In the genomic region with DNA sequence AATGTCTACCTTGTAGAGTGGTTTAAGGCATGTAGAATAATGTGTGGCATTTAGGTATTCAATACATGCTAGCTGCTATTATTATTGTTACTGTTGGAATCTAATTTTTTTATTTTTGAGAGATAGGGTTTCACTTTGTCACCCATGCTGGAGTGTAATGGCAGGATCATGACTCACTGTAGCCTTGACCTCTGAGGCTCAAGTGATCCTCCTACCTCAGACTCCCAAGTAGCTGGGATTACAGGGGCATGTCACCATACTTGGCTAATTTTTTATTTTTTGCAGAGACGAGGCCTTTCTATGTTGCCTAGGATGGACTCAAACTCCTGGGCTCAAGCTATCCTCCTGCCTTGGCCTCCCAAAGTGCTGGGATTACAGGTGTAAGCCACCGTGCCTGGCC, we compare ENCODE assay signal across 18 cellular contexts.
DNase-seq lines count a peak whose midpoint lies in the region; ATAC-seq, FAIRE-seq and TF ChIP-seq lines count a peak whose summit lies in the region.
"Had no signal": no experiment of that assay in that cellular context is flagged by ENCODE, and none has a peak within 500 bp of the region (broad histone marks: within the 10 kb centered on the region; RNA-seq: fewer than 3 reads in every experiment).

No MANE protein-coding gene starts in this region.

- TF ChIP-seq EP300 in HepG2 (IDR thresholded peaks at IDR 0.05; ENCODE audit: low read depth in 2 of 2, low read length in 2 of 2) (no peak), HepG2 (CRISPR knock-in tag; IDR thresholded peaks at IDR 0.05; ENCODE audit: borderline replicate concordance) (no peak)

- intact Hi-C loops in HepG2 (cut with micrococcal nuclease; ENCODE audit: unreplicated experiment): no loop called here
- intact Hi-C loops in right lobe of liver (cut with DNase I): no loop called here
- intact Hi-C loops in naive thymus-derived CD4-positive, alpha-beta T cell (cut with micrococcal nuclease): loop anchor here in 1 of 2 donors (2.0 kb wide), 1 partner anchor 21 kb away; no protein-coding TSS in a partner anchor

- in situ Hi-C loops in HepG2 (cut with HindIII; ENCODE audit: extremely low pct_ligation_motif_present, low pct_unique_long_range_greater_than_20kb): no loop called here

- WGBS in HepG2 (ENCODE audit: low lambda C conversion rate): 95% methylated on average over 2 of the region's 2 CpGs
- WGBS in right lobe of liver (ENCODE audit: insufficient coverage, low coverage, low lambda C conversion rate, missing lambda C conversion rate): 100% methylated on average over 2 of the region's 2 CpGs

- H3K27ac Mint-ChIP-seq in T-helper 17 cell: peak overlapping the region; percentile 78
- H3K27ac Mint-ChIP-seq in naive thymus-derived CD4-positive, alpha-beta T cell: peak overlapping the region in 6 of 9 donors; percentile 22 to 58 (median 34)
- H3K27ac Mint-ChIP-seq in activated CD8-positive, alpha-beta memory T cell treated with anti-CD3 and anti-CD28 coated beads, Interleukin-2, amount 10 ng/mL, durations not matched to agents 7 days and 5 days: no peak overlapping the region
- H3K27ac Mint-ChIP-seq: B cell had no signal

- no peaks in the 10 kb centered on the region for H3K36me3 Mint-ChIP-seq in T-helper 17 cell (ENCODE audit: low read depth)
- peaks cover 0 to 31% (median 17%) of the 10 kb centered on the region in 5 donors for H3K36me3 Mint-ChIP-seq in naive thymus-derived CD4-positive, alpha-beta T cell
- peaks cover 14% of the 10 kb centered on the region for H3K36me3 Mint-ChIP-seq in activated CD8-positive, alpha-beta memory T cell treated with anti-CD3 and anti-CD28 coated beads, Interleukin-2, amount 10 ng/mL, durations not matched to agents 7 days and 5 days

- H3K4me1 Mint-ChIP-seq in T-helper 17 cell: peaks cover 59% of the 10 kb centered on the region
- H3K4me1 Mint-ChIP-seq in naive thymus-derived CD4-positive, alpha-beta T cell: peaks cover 42 to 93% (median 86%) of the 10 kb centered on the region in 7 donors
- H3K4me1 Mint-ChIP-seq in activated CD8-positive, alpha-beta memory T cell treated with anti-CD3 and anti-CD28 coated beads, Interleukin-2, amount 10 ng/mL, durations not matched to agents 7 days and 5 days: peaks cover 42% of the 10 kb centered on the region

- no peaks in the 10 kb centered on the region for H3K27me3 Mint-ChIP-seq in T-helper 17 cell
- no peaks in the 10 kb centered on the region for H3K27me3 Mint-ChIP-seq in naive thymus-derived CD4-positive, alpha-beta T cell
- no peaks in the 10 kb centered on the region for H3K27me3 Mint-ChIP-seq in activated CD8-positive, alpha-beta memory T cell treated with anti-CD3 and anti-CD28 coated beads, Interleukin-2, amount 10 ng/mL, durations not matched to agents 7 days and 5 days
- H3K27me3 Mint-ChIP-seq: B cell; CD8-positive, alpha-beta memory T cell had no signal

- H3K9me3 Mint-ChIP-seq in naive thymus-derived CD4-positive, alpha-beta T cell: no peaks in the 10 kb centered on the region
- no peaks in the 10 kb centered on the region for H3K9me3 Mint-ChIP-seq in activated CD8-positive, alpha-beta memory T cell treated with anti-CD3 and anti-CD28 coated beads, Interleukin-2, amount 10 ng/mL, durations not matched to agents 7 days and 5 days (ENCODE audit: low read depth)
- H3K9me3 Mint-ChIP-seq: CD8-positive, alpha-beta memory T cell had no signal

- no peak overlapping the region for H3K27ac ChIP-seq in HepG2 (ENCODE audit: extremely low read length, insufficient read depth, low read length)
- no peak overlapping the region for H3K27ac ChIP-seq in right lobe of liver
- no peak overlapping the region for H3K27ac ChIP-seq in naive thymus-derived CD4-positive, alpha-beta T cell (ENCODE audit: low read depth, low read length)
- H3K27ac ChIP-seq: BLaER1 treated with 17β-estradiol and CSF1 and Interleukin-3, amounts not matched to agents 10 nM and 100 nM; HL-60 had no signal

- H3K4me3 Mint-ChIP-seq in T-helper 17 cell: no peak overlapping the region
- H3K4me3 Mint-ChIP-seq in naive thymus-derived CD4-positive, alpha-beta T cell: peak overlapping the region in 3 of 10 donors; percentile 4 to 34 (median 24)
- no peak overlapping the region for H3K4me3 Mint-ChIP-seq in activated CD8-positive, alpha-beta memory T cell treated with anti-CD3 and anti-CD28 coated beads, Interleukin-2, amount 10 ng/mL, durations not matched to agents 7 days and 5 days
- H3K4me3 Mint-ChIP-seq: B cell; CD8-positive, alpha-beta memory T cell had no signal

- POLR2A ChIA-PET in HepG2 (lab: Yijun Ruan, JAX): interaction anchor here (1.2 kb wide), 1 partner anchor 240 kb away, joined by 3 read pairs; a partner anchor contains a TSS
- POLR2A ChIA-PET in naive thymus-derived CD4-positive, alpha-beta T cell (lab: Charles Lee): interaction anchor here (0.6 kb wide), 2 partner anchors 8 to 468 kb away, joined by 3 to 6 read pairs; no protein-coding TSS in a partner anchor

- no peak for FAIRE-seq in HepG2 (lab: Jason Lieb, UNC)
- FAIRE-seq: D721Med, GM12878 had no signal

- H3K9ac ChIP-seq in HepG2 (ENCODE audit: insufficient read depth, low read depth, low read length): no peak overlapping the region
- H3K9ac ChIP-seq: BLaER1 treated with 17β-estradiol and CSF1 and Interleukin-3, amounts not matched to agents 10 nM and 100 nM had no signal

- DNase-seq in HepG2 (ENCODE audit: low spot score) (no peak), right lobe of liver (no peak), EL (peak; percentile 23), T-helper 17 cell (no peak)
- DNase-seq in naive thymus-derived CD4-positive, alpha-beta T cell: no peak
- DNase-seq in activated CD8-positive, alpha-beta memory T cell treated with anti-CD3 and anti-CD28 coated beads, Interleukin-2, amount 10 ng/mL, durations not matched to agents 7 days and 5 days: no peak
- DNase-seq: Caco-2; CD8-positive, alpha-beta memory T cell; GOT3; H7; IMR-90; KBM-7 had no signal

- H3K27me3 ChIP-seq in HepG2 (ENCODE audit: control insufficient read depth in 1 of 2, insufficient read depth in 2 of 2, low read length in 2 of 2) (no peaks in the 10 kb centered on the region), right lobe of liver (no peaks in the 10 kb centered on the region)
- H3K27me3 ChIP-seq in naive thymus-derived CD4-positive, alpha-beta T cell (ENCODE audit: control insufficient read depth in 2 of 2, insufficient read depth in 2 of 2, low read length in 2 of 2): no peaks in the 10 kb centered on the region
- H3K27me3 ChIP-seq: BLaER1 treated with 17β-estradiol and CSF1 and Interleukin-3, amounts not matched to agents 10 nM and 100 nM had no signal

- no peak for TF ChIP-seq CTCF in HepG2 (CRISPR knock-in tag; IDR thresholded peaks at IDR 0.05)
- TF ChIP-seq CTCF in right lobe of liver (IDR thresholded peaks at IDR 0.05): no peak

- no peak overlapping the region for H3K4me3 ChIP-seq in HepG2 (replicated peaks in 1 of 3; ENCODE audit: insufficient read depth in 1 of 3, low read depth in 2 of 3, low read length in 3 of 3)
- H3K4me3 ChIP-seq in right lobe of liver: no peak overlapping the region
- H3K4me3 ChIP-seq in naive thymus-derived CD4-positive, alpha-beta T cell (ENCODE audit: low read length): no peak overlapping the region
- H3K4me3 ChIP-seq: BLaER1 treated with 17β-estradiol and CSF1 and Interleukin-3, amounts not matched to agents 10 nM and 100 nM; GM12878 had no signal

- no peaks in the 10 kb centered on the region for H4K20me1 ChIP-seq in HepG2 (ENCODE audit: insufficient read depth, low read length)

- H3K36me3 ChIP-seq in HepG2 (replicated peaks in 1 of 2; ENCODE audit: control insufficient read depth in 1 of 2, insufficient read depth in 2 of 2, low read length in 2 of 2) (no peaks in the 10 kb centered on the region), right lobe of liver (no peaks in the 10 kb centered on the region)
- H3K36me3 ChIP-seq in naive thymus-derived CD4-positive, alpha-beta T cell (ENCODE audit: control insufficient read depth in 2 of 3, insufficient read depth in 3 of 3, low read length in 3 of 3): no peaks in the 10 kb centered on the region

- ATAC-seq in HepG2 (no peak), right lobe of liver (no peak), T-helper 17 cell (no peak), HG02759 (IDR thresholded peaks at IDR 0.05; ENCODE audit: unreplicated experiment) (no peak)
- no peak for ATAC-seq in naive thymus-derived CD4-positive, alpha-beta T cell
- ATAC-seq in activated CD8-positive, alpha-beta memory T cell treated with anti-CD3 and anti-CD28 coated beads, Interleukin-2, amount 10 ng/mL, durations not matched to agents 7 days and 5 days: no peak
- ATAC-seq: GM12878 had no signal

- TF ChIP-seq POLR2A in HepG2 (IDR thresholded peaks at IDR 0.05; ENCODE audit: insufficient read depth in 1 of 2, low read depth in 2 of 2, low read length in 2 of 2): no peak
- no peak for TF ChIP-seq POLR2A in right lobe of liver (IDR thresholded peaks at IDR 0.05)

- CTCF ChIA-PET in HepG2 (lab: Yijun Ruan, JAX; ENCODE audit: low intra/inter-chr PET ratio, low total read pairs): no interaction called here
- CTCF ChIA-PET in naive thymus-derived CD4-positive, alpha-beta T cell (lab: Charles Lee): no interaction called here
- CTCF ChIA-PET in activated CD8-positive, alpha-beta memory T cell treated with anti-CD3 and anti-CD28 coated beads, Interleukin-2, amount 10 ng/mL, durations not matched to agents 7 days and 5 days (lab: Charles Lee): no interaction called here

- no peaks in the 10 kb centered on the region for H3K9me3 ChIP-seq in HepG2 (ENCODE audit: low read length)
- H3K9me3 ChIP-seq in right lobe of liver: no peaks in the 10 kb centered on the region
- no peaks in the 10 kb centered on the region for H3K9me3 ChIP-seq in T-helper 17 cell (ENCODE audit: control insufficient read depth, low read length, poor library complexity, severe bottlenecking)
- H3K9me3 ChIP-seq in naive thymus-derived CD4-positive, alpha-beta T cell (ENCODE audit: control insufficient read depth in 2 of 3, low read length in 3 of 3): no peaks in the 10 kb centered on the region
- H3K9me3 ChIP-seq: Caco-2 had no signal

- H3K79me2 ChIP-seq in HepG2 (ENCODE audit: insufficient read depth, low read length): peaks cover 7% of the 10 kb centered on the region

- no TSS peak for BruUV-seq in HepG2 (replicated peaks; lab: Mats Ljungman, UMichigan)

- H2AFZ ChIP-seq in HepG2 (ENCODE audit: low read length): no peak overlapping the region

- H3K4me1 ChIP-seq in HepG2 (ENCODE audit: insufficient read depth, low read length): peaks cover 20% of the 10 kb centered on the region
- peaks cover 0 to 17% (median 8%) of the 10 kb centered on the region in 4 donors for H3K4me1 ChIP-seq in right lobe of liver
- H3K4me1 ChIP-seq in naive thymus-derived CD4-positive, alpha-beta T cell (ENCODE audit: control insufficient read depth in 2 of 2, insufficient read depth in 2 of 2, low read length in 2 of 2): peaks cover 6 to 17% of the 10 kb centered on the region in 2 donors
- H3K4me1 ChIP-seq: Caco-2 had no signal

- TF ChIP-seq RAD21 in HepG2 (CRISPR knock-in tag; IDR thresholded peaks at IDR 0.05): no peak

- no peak overlapping the region for H3K4me2 ChIP-seq in HepG2 (ENCODE audit: low read depth, low read length)
- H3K4me2 ChIP-seq: BLaER1 treated with 17β-estradiol and CSF1 and Interleukin-3, amounts not matched to agents 10 nM and 100 nM had no signal
